8 cellular contexts compared by ENCODE assay signal in the genomic region with DNA sequence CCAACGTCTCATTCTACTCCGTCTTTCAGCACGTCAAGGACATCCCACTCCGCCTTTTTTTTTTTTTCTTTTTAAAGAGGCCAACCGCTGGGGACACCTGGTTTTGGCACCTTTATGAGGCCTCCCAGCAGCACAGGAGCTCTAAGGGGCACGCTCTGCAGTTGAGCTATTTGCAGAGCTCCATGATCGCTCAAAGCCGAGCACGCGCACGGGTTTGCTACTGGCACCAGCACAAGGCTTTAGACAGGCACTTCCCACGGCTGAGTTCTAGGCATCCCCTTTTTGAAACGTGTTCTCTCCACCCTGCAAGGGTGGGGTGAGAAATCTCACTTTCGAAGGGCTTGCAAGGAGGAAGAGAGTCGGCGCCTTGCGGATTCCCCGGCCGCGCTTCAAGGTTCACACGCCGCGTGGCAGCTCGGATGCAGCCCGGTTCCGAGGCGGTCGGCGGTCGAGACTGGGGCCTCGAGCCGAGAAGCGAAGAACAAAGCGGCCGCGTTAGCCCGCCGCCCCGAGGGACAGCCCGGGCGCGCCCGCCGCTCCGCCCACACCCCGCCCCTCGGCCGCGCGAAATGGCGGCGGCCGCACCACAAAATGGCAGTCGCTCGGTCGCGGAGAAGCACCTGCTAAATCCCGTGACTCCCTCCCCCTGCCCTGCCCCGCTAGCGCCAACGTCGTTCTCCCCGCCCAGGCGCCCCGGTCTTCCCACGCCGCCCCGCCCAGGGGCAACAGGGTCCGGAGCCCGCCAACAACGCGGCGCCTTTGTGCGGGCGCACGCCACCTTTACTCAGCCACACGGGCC. TPM values are rescaled to one million over a fixed set of nuclear protein-coding genes. Genes with fewer than 3 reads are reported as not detected.
DNase-seq lines count a peak whose midpoint lies in the region; ATAC-seq and TF ChIP-seq lines count a peak whose summit lies in the region.

No MANE protein-coding gene starts in this region.

- WGBS in testis, 2 donors, result 0 to 1% methylated on average over 14 to 74 of the region's 77 CpGs

- no peaks in the 10 kb centered on the region for H3K36me3 ChIP-seq in testis (ENCODE audit: low read depth, missing control alignments)

- TF ChIP-seq CTCF in HFFc6 (IDR thresholded peaks at IDR 0.05) (no peak), omental fat pad (IDR thresholded peaks at IDR 0.05) (no peak), testis (IDR thresholded peaks at IDR 0.05) (peak in 1 of 3 experiments; percentile 5)

- H3K4me3 Mint-ChIP-seq in HFFc6, result peak overlapping the region; percentile 98

- intact Hi-C loops in testis (cut with DNase I; ENCODE audit: low total_unique reads), result loop anchor here (10.0 kb wide), 1 partner anchor 50 kb away; no protein-coding TSS in a partner anchor

- peak overlapping the region; percentile 98 for H3K27ac Mint-ChIP-seq in HFFc6

- H3K27me3 Mint-ChIP-seq in HFFc6 (ENCODE audit: insufficient read depth), result peaks cover 1% of the 10 kb centered on the region; the same call in 1 of the 2 replicates

- DNase-seq in GM03348 (ENCODE audit: low spot score) (peak; percentile 88), HFFc6 (peak; percentile 81), NCI-H1048 (lab: John Stamatoyannopoulos, UW) (peak; percentile 89), SK-N-DZ (ENCODE audit: low spot score) (peak; percentile 89), globus pallidus (ENCODE audit: low spot score) (peak; percentile 88), omental fat pad (ENCODE audit: low spot score) (no peak), testis (peak; percentile 89)
- peak; percentile 90 for DNase-seq in activated naive CD4-positive, alpha-beta T cell treated with anti-CD3 and anti-CD28 coated beads, Interleukin-2, amount 50 U/mL, for 16 hours

- no peaks in the 10 kb centered on the region for H3K9me3 ChIP-seq in testis

- H3K4me1 Mint-ChIP-seq in HFFc6 (ENCODE audit: low read depth), result peaks cover 24% of the 10 kb centered on the region

- TF ChIP-seq POLR2A in testis (IDR thresholded peaks at IDR 0.05), result no peak

- H3K9me3 Mint-ChIP-seq in HFFc6, result no peaks in the 10 kb centered on the region

- H3K36me3 Mint-ChIP-seq in HFFc6 (ENCODE audit: low read depth), result peaks cover 7% of the 10 kb centered on the region

- H3K27me3 ChIP-seq in testis, result no peaks in the 10 kb centered on the region

- H3K27ac ChIP-seq in testis, result peak overlapping the region; percentile 100

- peak; percentile 72 for ATAC-seq in omental fat pad (ENCODE audit: low FRiP score)

- H3K4me1 ChIP-seq in testis, result peaks cover 15% of the 10 kb centered on the region

- peak overlapping the region; percentile 84 to 89 for H3K4me3 ChIP-seq in testis

RNA-seq across cellular contexts. Expression of gene SPEN, which starts 12.9 kb away (rescaled TPM):
- 10 to 100 TPM; 25.7 to 30.2 (median 27.6) TPM for total RNA-seq in HFFc6 (2021; fragmentation: NEBNext Ultra II Directional; extraction: Animal tissue kit (Norgen Biotek cat#: 25700))
- polyA plus RNA-seq in SK-N-DZ (2014; cell fraction: cytosol; rRNA removed), result 3.6 and 5.6 TPM in 2 replicates
- polyA plus RNA-seq in SK-N-DZ (2014; cell fraction: nucleus; rRNA removed), result 5.1 and 21.4 TPM in 2 replicates
- 10 to 100 TPM; 33.4 to 64.0 (median 51.5) TPM for total RNA-seq in omental fat pad
- 10 to 100 TPM; 53.2 to 60.6 TPM for total RNA-seq in testis
- polyA plus RNA-seq in testis (ENCODE audit: insufficient read depth, low read depth, low replicate concordance), result 54.8 TPM

RNA-seq across cellular contexts. Expression of gene UQCRHL, which starts 27.2 kb away (rescaled TPM):
- 1 to 10 TPM in 5 of 6 experiments, under 1 TPM in 1; 0.75 to 1.8 (median 1.5) TPM for total RNA-seq in HFFc6 (2021; fragmentation: NEBNext Ultra II Directional; extraction: Animal tissue kit (Norgen Biotek cat#: 25700))
- polyA plus RNA-seq in SK-N-DZ (2014; cell fraction: cytosol; rRNA removed), result 4.9 and 5.8 TPM in 2 replicates
- polyA plus RNA-seq in SK-N-DZ (2014; cell fraction: nucleus; rRNA removed), result 4.3 and 5.5 TPM in 2 replicates
- total RNA-seq in omental fat pad (1 to 10 TPM in 2 of 4 donors, under 1 TPM in 2; 0.63 to 1.9 (median 0.95) TPM), testis (1 to 10 TPM; 1.5 to 2.0 TPM)
- polyA plus RNA-seq in testis (ENCODE audit: insufficient read depth, low read depth, low replicate concordance), result 2.5 TPM
